ENCODE assay signal across 16 cellular contexts in the genomic region with DNA sequence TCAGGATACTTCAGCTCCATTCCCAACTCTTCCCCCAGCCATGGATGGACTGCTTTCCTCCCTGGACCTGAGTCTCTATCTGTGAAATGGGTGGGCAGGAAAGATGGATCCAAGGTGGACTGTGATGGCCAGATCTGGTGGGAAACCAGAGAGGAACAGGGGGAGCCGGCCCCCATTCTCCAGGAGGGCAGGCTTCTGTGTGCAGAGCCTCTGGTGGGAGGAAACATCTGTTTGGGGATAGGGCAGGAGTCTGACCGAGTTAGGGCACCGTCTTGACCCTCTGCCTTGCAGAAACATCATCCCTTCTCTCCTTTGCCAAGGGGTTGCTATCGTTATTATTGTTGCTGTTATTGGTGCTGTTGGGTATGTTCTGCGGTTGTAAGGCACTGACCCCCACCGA.
DNase-seq lines count a peak whose midpoint lies in the region; ATAC-seq and TF ChIP-seq lines count a peak whose summit lies in the region.
"Had no signal": no experiment of that assay in that cellular context is flagged by ENCODE, and none has a peak within 500 bp of the region (broad histone marks: within the 10 kb centered on the region; RNA-seq: fewer than 3 reads in every experiment).

No MANE protein-coding gene starts in this region.

- H3K4me1 Mint-ChIP-seq in activated CD8-positive, alpha-beta memory T cell treated with anti-CD3 and anti-CD28 coated beads, Interleukin-2, amount 10 ng/mL, durations not matched to agents 7 days and 5 days: peaks cover 14% of the 10 kb centered on the region
- no peaks in the 10 kb centered on the region for H3K4me1 Mint-ChIP-seq in chondrocyte (ENCODE audit: low read depth)
- peaks cover 25% of the 10 kb centered on the region for H3K4me1 Mint-ChIP-seq in activated T-cell treated with anti-CD3 and anti-CD28 coated beads, Interleukin-2, amount 50 U/mL, for 24 hours (ENCODE audit: low read depth)
- H3K4me1 Mint-ChIP-seq: B cell had no signal

- TF ChIP-seq CTCF in chondrocyte (IDR thresholded peaks at IDR 0.05): no peak

- H3K27me3 Mint-ChIP-seq in activated CD8-positive, alpha-beta memory T cell treated with anti-CD3 and anti-CD28 coated beads, Interleukin-2, amount 10 ng/mL, durations not matched to agents 7 days and 5 days: peaks cover 81% of the 10 kb centered on the region
- H3K27me3 Mint-ChIP-seq in chondrocyte (ENCODE audit: low read depth): peaks cover 45% of the 10 kb centered on the region
- peaks cover 20% of the 10 kb centered on the region for H3K27me3 Mint-ChIP-seq in activated T-cell treated with anti-CD3 and anti-CD28 coated beads, Interleukin-2, amount 50 U/mL, for 24 hours

- no peaks in the 10 kb centered on the region for H3K36me3 Mint-ChIP-seq in activated CD8-positive, alpha-beta memory T cell treated with anti-CD3 and anti-CD28 coated beads, Interleukin-2, amount 10 ng/mL, durations not matched to agents 7 days and 5 days
- no peaks in the 10 kb centered on the region for H3K36me3 Mint-ChIP-seq in chondrocyte (ENCODE audit: low read depth)
- no peaks in the 10 kb centered on the region for H3K36me3 Mint-ChIP-seq in activated T-cell treated with anti-CD3 and anti-CD28 coated beads, Interleukin-2, amount 50 U/mL, for 24 hours (ENCODE audit: low read depth)
- H3K36me3 Mint-ChIP-seq: CD4-positive, CD25-positive, alpha-beta regulatory T cell; CD8-positive, alpha-beta T cell had no signal

- no peak overlapping the region for H3K27ac Mint-ChIP-seq in activated CD8-positive, alpha-beta memory T cell treated with anti-CD3 and anti-CD28 coated beads, Interleukin-2, amount 10 ng/mL, durations not matched to agents 7 days and 5 days
- no peak overlapping the region for H3K27ac Mint-ChIP-seq in chondrocyte (ENCODE audit: unreplicated experiment)
- H3K27ac Mint-ChIP-seq in activated T-cell treated with anti-CD3 and anti-CD28 coated beads, Interleukin-2, amount 50 U/mL, for 24 hours: no peak overlapping the region
- H3K27ac Mint-ChIP-seq: B cell; CD4-positive, CD25-positive, alpha-beta regulatory T cell; CD8-positive, alpha-beta T cell had no signal

- no peak for ATAC-seq in activated CD8-positive, alpha-beta memory T cell treated with anti-CD3 and anti-CD28 coated beads, Interleukin-2, amount 10 ng/mL, durations not matched to agents 7 days and 5 days
- ATAC-seq in left lobe of liver (no peak), GM21717 (IDR thresholded peaks at IDR 0.05; ENCODE audit: unreplicated experiment) (no peak)
- ATAC-seq: CD8-positive, alpha-beta T cell had no signal

- H3K4me3 Mint-ChIP-seq in activated CD8-positive, alpha-beta memory T cell treated with anti-CD3 and anti-CD28 coated beads, Interleukin-2, amount 10 ng/mL, durations not matched to agents 7 days and 5 days: no peak overlapping the region
- H3K4me3 Mint-ChIP-seq in chondrocyte (ENCODE audit: unreplicated experiment): no peak overlapping the region
- H3K4me3 Mint-ChIP-seq in activated T-cell treated with anti-CD3 and anti-CD28 coated beads, Interleukin-2, amount 50 U/mL, for 24 hours: no peak overlapping the region
- H3K4me3 Mint-ChIP-seq: B cell; CD4-positive, CD25-positive, alpha-beta regulatory T cell; CD8-positive, alpha-beta T cell had no signal

- peak; percentile 35 for DNase-seq in activated CD8-positive, alpha-beta memory T cell treated with anti-CD3 and anti-CD28 coated beads for 24 hours
- no peak for DNase-seq in activated CD8-positive, alpha-beta memory T cell treated with anti-CD3 and anti-CD28 coated beads, Interleukin-2, amount 10 ng/mL, durations not matched to agents 7 days and 5 days
- DNase-seq in chondrocyte (ENCODE audit: low spot score) (peak; percentile 47), left lobe of liver (ENCODE audit: low spot score) (peak; percentile 15), ecto neural progenitor cell (ENCODE audit: low spot score) (no peak)
- DNase-seq in stimulated activated CD8-positive, alpha-beta memory T cell treated with anti-CD3 and anti-CD28 coated beads, Interleukin-4, amount 100 ng/mL, for 48 hours: peak; percentile 5
- DNase-seq in activated T-cell treated with anti-CD3 and anti-CD28 coated beads, Interleukin-2, amount 50 U/mL, for 24 hours: no peak
- DNase-seq: CD4-positive, CD25-positive, alpha-beta regulatory T cell; CD8-positive, alpha-beta T cell; DMS153; DND-41; GM23248; H7; HCEC 1CT had no signal

- H3K9me3 Mint-ChIP-seq in activated CD8-positive, alpha-beta memory T cell treated with anti-CD3 and anti-CD28 coated beads, Interleukin-2, amount 10 ng/mL, durations not matched to agents 7 days and 5 days (ENCODE audit: low read depth): no peaks in the 10 kb centered on the region
- H3K9me3 Mint-ChIP-seq in chondrocyte (ENCODE audit: low read depth): no peaks in the 10 kb centered on the region
- H3K9me3 Mint-ChIP-seq in activated T-cell treated with anti-CD3 and anti-CD28 coated beads, Interleukin-2, amount 50 U/mL, for 24 hours: no peaks in the 10 kb centered on the region
- H3K9me3 Mint-ChIP-seq: CD4-positive, CD25-positive, alpha-beta regulatory T cell; CD8-positive, alpha-beta T cell had no signal

- CTCF ChIA-PET in activated CD8-positive, alpha-beta memory T cell treated with anti-CD3 and anti-CD28 coated beads, Interleukin-2, amount 10 ng/mL, durations not matched to agents 7 days and 5 days (lab: Charles Lee): no interaction called here

Comparison
In these comparisons a context has a peak if more than half of its experiments do, and no peak if none do; other contexts are left out.
1. DNase-seq: peak in activated CD8-positive, alpha-beta memory T cell treated with anti-CD3 and anti-CD28 coated beads for 24 hours (single experiment), chondrocyte (single experiment), left lobe of liver (single experiment) and stimulated activated CD8-positive, alpha-beta memory T cell treated with anti-CD3 and anti-CD28 coated beads, Interleukin-4, amount 100 ng/mL, for 48 hours (single experiment); none in activated CD8-positive, alpha-beta memory T cell treated with anti-CD3 and anti-CD28 coated beads, Interleukin-2, amount 10 ng/mL, durations not matched to agents 7 days and 5 days (single experiment), activated T-cell treated with anti-CD3 and anti-CD28 coated beads, Interleukin-2, amount 50 U/mL, for 24 hours (single experiment) and ecto neural progenitor cell (single experiment).